13 cellular contexts compared by ENCODE assay signal in the genomic region with DNA sequence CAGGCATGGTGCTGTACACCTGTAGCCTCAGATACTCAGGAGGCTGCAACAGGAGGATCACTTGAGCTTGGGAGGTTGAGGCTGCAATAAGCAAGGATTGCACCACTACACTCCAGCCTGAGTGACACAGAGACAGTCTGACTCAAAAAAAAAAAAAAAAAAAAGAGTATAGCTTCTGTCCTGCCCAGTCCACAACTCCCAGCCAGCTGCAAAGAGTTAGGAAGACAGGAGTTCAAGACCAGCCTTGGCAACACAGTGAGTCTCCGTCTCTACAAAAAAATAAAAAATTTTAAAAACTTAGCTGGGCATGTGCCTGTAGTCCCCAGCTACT. TPM values are rescaled to one million over a fixed set of nuclear protein-coding genes. Genes with fewer than 3 reads are reported as not detected.
A peak's percentile ranks its signal among the peaks of the same experiment; 100 is the strongest.
DNase-seq lines count a peak whose midpoint lies in the region; ATAC-seq and TF ChIP-seq lines count a peak whose summit lies in the region.
"Had no signal": no experiment of that assay in that cellular context is flagged by ENCODE, and none has a peak within 500 bp of the region (broad histone marks: within the 10 kb centered on the region; RNA-seq: fewer than 3 reads in every experiment).

No MANE protein-coding gene starts in this region.

- H3K9me3 ChIP-seq in HEK293 (ENCODE audit: control insufficient read depth, insufficient read depth, low read depth, low read length), result no peaks in the 10 kb centered on the region
- H3K9me3 ChIP-seq in left lung, result peaks cover 0 to 4% of the 10 kb centered on the region in 2 donors
- peaks cover 0 to 3% (median 2%) of the 10 kb centered on the region in 5 donors for H3K9me3 ChIP-seq in subcutaneous abdominal adipose tissue (ENCODE audit: control insufficient read depth in 5 of 5, low read length in 5 of 5)

- no peak overlapping the region for H3K4me3 ChIP-seq in HEK293 (ENCODE audit: low read depth, low read length)
- H3K4me3 ChIP-seq in brain microvascular endothelial cell (ENCODE audit: low read depth, low read length), result no peak overlapping the region
- H3K4me3 ChIP-seq in left lung, result no peak overlapping the region
- no peak overlapping the region for H3K4me3 ChIP-seq in subcutaneous abdominal adipose tissue (ENCODE audit: low read depth in 1 of 5, low read length in 5 of 5)
- H3K4me3 ChIP-seq in H7 (ENCODE audit: insufficient read depth, low read depth, low read length), result no peak overlapping the region

- H3K36me3 ChIP-seq in HEK293 (ENCODE audit: control insufficient read depth in 2 of 2, insufficient read depth in 1 of 2, low read length in 2 of 2) (no peaks in the 10 kb centered on the region; a peak in 1 of 3 replicates), brain microvascular endothelial cell (replicated peaks) (no peaks in the 10 kb centered on the region), left lung (no peaks in the 10 kb centered on the region), subcutaneous abdominal adipose tissue (ENCODE audit: control insufficient read depth in 5 of 5, insufficient read depth in 5 of 5, low read length in 5 of 5) (no peaks in the 10 kb centered on the region), H7 (replicated peaks; ENCODE audit: control insufficient read depth, insufficient read depth, low read length) (no peaks in the 10 kb centered on the region)

- in situ Hi-C loops in brain microvascular endothelial cell (cut with HindIII; ENCODE audit: low pct_ligation_motif_present, low sequenced_read_pairs), result no loop called here

- H3K27me3 ChIP-seq in brain microvascular endothelial cell (replicated peaks), result no peaks in the 10 kb centered on the region
- H3K27me3 ChIP-seq in left lung, result no peaks in the 10 kb centered on the region
- no peaks in the 10 kb centered on the region for H3K27me3 ChIP-seq in subcutaneous abdominal adipose tissue (ENCODE audit: control insufficient read depth in 5 of 5, insufficient read depth in 4 of 5, low read length in 5 of 5)
- H3K27me3 ChIP-seq in H7 (ENCODE audit: control insufficient read depth, insufficient read depth, low read length), result no peaks in the 10 kb centered on the region

- intact Hi-C loops in left lung (cut with DNase I), result no loop called here

- ATAC-seq in left lung, result no peak

- H3K9ac ChIP-seq in subcutaneous abdominal adipose tissue (ENCODE audit: low read length in 5 of 5), result no peak overlapping the region

- H3K4me1 ChIP-seq in HEK293 (ENCODE audit: control insufficient read depth, insufficient read depth, low read length) (no peaks in the 10 kb centered on the region), left lung (peaks cover 18 to 51% of the 10 kb centered on the region in 2 donors), subcutaneous abdominal adipose tissue (ENCODE audit: control insufficient read depth in 5 of 5, insufficient read depth in 5 of 5, low read length in 5 of 5) (peaks cover 12 to 71% (median 58%) of the 10 kb centered on the region in 5 donors)

- DNase-seq in brain microvascular endothelial cell (no peak), left lung (no peak), NCI-H2227 treated with DMSO at 0.1 percent for 48 hours (lab: John Stamatoyannopoulos, UW) (no peak), H7 (no peak), DMS53 treated with DMSO at 0.1 percent for 48 hours (lab: John Stamatoyannopoulos, UW; ENCODE audit: unreplicated experiment) (no peak), SKM-1 treated with dmso at 0.1 percent for 144 hours (lab: John Stamatoyannopoulos, UW; ENCODE audit: unreplicated experiment) (no peak)
- DNase-seq: activated effector memory CD4-positive, alpha-beta T cell treated with anti-CD3 and anti-CD28 coated beads, Interleukin-2, amount 50 U/mL, for 16 hours; DMS 273 treated with DMSO at 0.1 percent for 48 hours; effector CD8-positive, alpha-beta T cell; KBM-7; SHP77 treated with DMSO at 0.1 percent for 48 hours had no signal

- no peak for TF ChIP-seq CTCF in HEK293 (tag by site-specific recombination; IDR thresholded peaks at IDR 0.05)
- no peak for TF ChIP-seq CTCF in brain microvascular endothelial cell (IDR thresholded peaks at IDR 0.05; ENCODE audit: low read depth, low read length, missing control alignments)
- no peak for TF ChIP-seq CTCF in left lung (IDR thresholded peaks at IDR 0.05)

- CTCF ChIA-PET in HEK293 (lab: Yijun Ruan, JAX), result interaction anchor here (0.6 to 1.4 kb wide), 7 partner anchors 9 to 39 kb away, joined by 3 to 8 read pairs (median 4); a partner anchor contains a TSS

- H3K27ac ChIP-seq in HEK293 (ENCODE audit: extremely low read depth, low read depth, low read length), result no peak overlapping the region
- H3K27ac ChIP-seq in brain microvascular endothelial cell, result peak overlapping the region; percentile 80
- H3K27ac ChIP-seq in left lung, result peak overlapping the region; percentile 39 to 68
- peak overlapping the region; percentile 83 for H3K27ac ChIP-seq in subcutaneous abdominal adipose tissue (ENCODE audit: low read depth, low read length)

- POLR2A ChIA-PET in HEK293 (lab: Yijun Ruan, JAX), result interaction anchor here (1.2 to 2.4 kb wide), 2 partner anchors 9 to 16 kb away, joined by 3 to 7 read pairs; a partner anchor contains a TSS

TF ChIP-seq in HEK293, 187 proteins besides CTCF, POLR2A, EP300 and RAD21:
- TF ChIP-seq ZNF654 (tag by site-specific recombination; IDR thresholded peaks at IDR 0.05; ENCODE audit: low read depth) (no peak), SCRT2 (tag by site-specific recombination; IDR thresholded peaks at IDR 0.05) (peak; percentile 52)

RNA-seq across cellular contexts. Expression of a gene that starts 28.3 kb away (rescaled TPM):
- total RNA-seq in left lung, result under 1 TPM; 0.29 to 0.60 TPM
- 0.31 and 0.44 TPM in 2 replicates for total RNA-seq in H7 (2014; rRNA removed; shearing (Covaris generic))
